In genomic region chr6:53069431-53069830, GRCh38 we compare ENCODE assay signal across 2 cellular contexts.
TF ChIP-seq lines count a peak whose summit lies in the region.

No MANE protein-coding gene starts in this region.

TF ChIP-seq in A549, 52 proteins besides CTCF, POLR2A, EP300 and RAD21:
- TF ChIP-seq MAFK (IDR thresholded peaks at IDR 0.05; ENCODE audit: partially characterized antibody) (peak; percentile 70), ELK1 (IDR thresholded peaks at IDR 0.05; ENCODE audit: low read depth, low read length) (no peak), REST (IDR thresholded peaks at IDR 0.05) (no peak)

TF ChIP-seq in K562, 482 proteins besides CTCF, POLR2A, EP300 and RAD21:
- TF ChIP-seq MAFK (IDR thresholded peaks at IDR 0.05; ENCODE audit: low read length) (peak; percentile 71), NFE2L1 (tag; IDR thresholded peaks at IDR 0.05; ENCODE audit: borderline replicate concordance, low read depth) (no peak), NCOR1 (IDR thresholded peaks at IDR 0.05) (no peak), C11orf30 (IDR thresholded peaks at IDR 0.05; ENCODE audit: low read depth) (peak; percentile 83), SAFB (IDR thresholded peaks at IDR 0.05; ENCODE audit: borderline replicate concordance, low read depth, low read length) (no peak), MAFG (tag; conservative IDR thresholded peaks at IDR 0.05) (peak; percentile 74), ZNF699 (CRISPR knock-in tag; IDR thresholded peaks at IDR 0.05; ENCODE audit: insufficient replicate concordance) (no peak), ZNF316 (IDR thresholded peaks at IDR 0.05) (peak; percentile 94), WHSC1 (IDR thresholded peaks at IDR 0.05; ENCODE audit: low read length) (no peak), MAFF (IDR thresholded peaks at IDR 0.05; ENCODE audit: low read length) (peak; percentile 82), ZSCAN29 (IDR thresholded peaks at IDR 0.05) (no peak), ZNF57 (CRISPR knock-in tag; IDR thresholded peaks at IDR 0.05) (no peak), CHD2 (IDR thresholded peaks at IDR 0.05; ENCODE audit: low read depth, low read length) (no peak), ZFP30 (CRISPR knock-in tag; IDR thresholded peaks at IDR 0.05; ENCODE audit: borderline replicate concordance) (no peak), U2AF2 (optimal IDR thresholded peaks at IDR 0.05; ENCODE audit: low read depth, low read length) (no peak), CBFB (CRISPR knock-in tag; IDR thresholded peaks at IDR 0.05) (no peak)
- TF ChIP-seq, protein P1, sequence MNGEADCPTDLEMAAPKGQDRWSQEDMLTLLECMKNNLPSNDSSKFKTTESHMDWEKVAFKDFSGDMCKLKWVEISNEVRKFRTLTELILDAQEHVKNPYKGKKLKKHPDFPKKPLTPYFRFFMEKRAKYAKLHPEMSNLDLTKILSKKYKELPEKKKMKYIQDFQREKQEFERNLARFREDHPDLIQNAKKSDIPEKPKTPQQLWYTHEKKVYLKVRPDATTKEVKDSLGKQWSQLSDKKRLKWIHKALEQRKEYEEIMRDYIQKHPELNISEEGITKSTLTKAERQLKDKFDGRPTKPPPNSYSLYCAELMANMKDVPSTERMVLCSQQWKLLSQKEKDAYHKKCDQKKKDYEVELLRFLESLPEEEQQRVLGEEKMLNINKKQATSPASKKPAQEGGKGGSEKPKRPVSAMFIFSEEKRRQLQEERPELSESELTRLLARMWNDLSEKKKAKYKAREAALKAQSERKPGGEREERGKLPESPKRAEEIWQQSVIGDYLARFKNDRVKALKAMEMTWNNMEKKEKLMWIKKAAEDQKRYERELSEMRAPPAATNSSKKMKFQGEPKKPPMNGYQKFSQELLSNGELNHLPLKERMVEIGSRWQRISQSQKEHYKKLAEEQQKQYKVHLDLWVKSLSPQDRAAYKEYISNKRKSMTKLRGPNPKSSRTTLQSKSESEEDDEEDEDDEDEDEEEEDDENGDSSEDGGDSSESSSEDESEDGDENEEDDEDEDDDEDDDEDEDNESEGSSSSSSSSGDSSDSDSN (IDR thresholded peaks at IDR 0.05; ENCODE audit: borderline replicate concordance in 1 of 2, low read depth in 2 of 2, low read length in 2 of 2) = no peak
